ENCODE assay signal across 10 cellular contexts in the genomic region with DNA sequence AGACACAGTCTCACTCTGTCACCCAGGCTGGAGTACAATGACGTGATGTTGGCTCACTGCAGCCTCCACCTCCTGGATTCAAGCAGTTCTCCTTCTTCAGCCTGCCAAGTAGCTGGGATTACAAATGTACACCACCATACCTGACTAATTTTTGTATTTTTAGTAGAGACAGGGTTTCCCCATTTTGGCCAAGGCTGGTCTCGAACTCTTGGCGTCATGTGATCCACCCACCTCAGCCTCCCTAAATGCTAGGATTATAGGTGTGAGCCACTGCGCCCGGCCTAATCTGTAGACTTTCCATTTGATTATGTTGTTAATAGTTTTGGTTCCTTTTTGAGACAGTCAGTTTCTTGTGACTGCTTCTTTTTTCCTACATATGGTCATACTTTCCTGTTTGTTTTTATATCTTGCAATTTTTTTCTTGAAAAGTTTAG. TPM values are rescaled to one million over a fixed set of nuclear protein-coding genes. Genes with fewer than 3 reads are reported as not detected.
A peak's percentile ranks its signal among the peaks of the same experiment; 100 is the strongest.
DNase-seq lines count a peak whose midpoint lies in the region; ATAC-seq lines count a peak whose summit lies in the region.
"Had no signal": no experiment of that assay in that cellular context is flagged by ENCODE, and none has a peak within 500 bp of the region (broad histone marks: within the 10 kb centered on the region; RNA-seq: fewer than 3 reads in every experiment).

No MANE protein-coding gene starts in this region.

- no peak overlapping the region for H3K27ac ChIP-seq in CD4-positive, alpha-beta memory T cell (ENCODE audit: low read depth, low read length)
- H3K27ac ChIP-seq: 22Rv1 had no signal

- no peaks in the 10 kb centered on the region for H3K27me3 Mint-ChIP-seq in activated naive CD4-positive, alpha-beta T cell treated with anti-CD3 and anti-CD28 coated beads, Interleukin-2, amount 50 U/mL, for 24 hours
- no peaks in the 10 kb centered on the region for H3K27me3 Mint-ChIP-seq in stimulated activated memory B cell treated with anti-CD40 and anti-IgM and Interleukin-4, amounts not matched to agents 10 μg/mL and 1 μg/mL and 100 μg/mL, for 72 hours
- no peaks in the 10 kb centered on the region for H3K27me3 Mint-ChIP-seq in CD4-positive, alpha-beta memory T cell

- POLR2A ChIA-PET in CD4-positive, alpha-beta memory T cell (lab: Charles Lee; ENCODE audit: partially characterized antibody): interaction anchor here (1.1 kb wide), 1 partner anchor 31 kb away, joined by 3 read pairs; a partner anchor contains a TSS

- no peaks in the 10 kb centered on the region for H3K9me3 ChIP-seq in CD4-positive, alpha-beta memory T cell (ENCODE audit: control insufficient read depth in 1 of 2, low read length in 2 of 2)

- peaks cover 31% of the 10 kb centered on the region for H3K4me1 Mint-ChIP-seq in activated naive CD4-positive, alpha-beta T cell treated with anti-CD3 and anti-CD28 coated beads, Interleukin-2, amount 50 U/mL, for 24 hours
- H3K4me1 Mint-ChIP-seq in stimulated activated memory B cell treated with anti-CD40 and anti-IgM and Interleukin-4, amounts not matched to agents 10 μg/mL and 1 μg/mL and 100 μg/mL, for 72 hours: peaks cover 32% of the 10 kb centered on the region
- H3K4me1 Mint-ChIP-seq in CD4-positive, alpha-beta memory T cell: peaks cover 20 to 29% (median 24%) of the 10 kb centered on the region in 4 donors

- no peaks in the 10 kb centered on the region for H3K9me3 Mint-ChIP-seq in activated naive CD4-positive, alpha-beta T cell treated with anti-CD3 and anti-CD28 coated beads, Interleukin-2, amount 50 U/mL, for 24 hours
- no peaks in the 10 kb centered on the region for H3K9me3 Mint-ChIP-seq in stimulated activated memory B cell treated with anti-CD40 and anti-IgM and Interleukin-4, amounts not matched to agents 10 μg/mL and 1 μg/mL and 100 μg/mL, for 72 hours
- H3K9me3 Mint-ChIP-seq in CD4-positive, alpha-beta memory T cell: no peaks in the 10 kb centered on the region

- peak overlapping the region; percentile 72 for H3K4me3 Mint-ChIP-seq in activated naive CD4-positive, alpha-beta T cell treated with anti-CD3 and anti-CD28 coated beads, Interleukin-2, amount 50 U/mL, for 24 hours
- peak overlapping the region; percentile 61 for H3K4me3 Mint-ChIP-seq in stimulated activated memory B cell treated with anti-CD40 and anti-IgM and Interleukin-4, amounts not matched to agents 10 μg/mL and 1 μg/mL and 100 μg/mL, for 72 hours
- peak overlapping the region in 3 of 8 donors; percentile 10 to 73 (median 36) for H3K4me3 Mint-ChIP-seq in CD4-positive, alpha-beta memory T cell

- ATAC-seq in HG03175 (IDR thresholded peaks at IDR 0.05; ENCODE audit: unreplicated experiment): peak; percentile 68
- ATAC-seq in stimulated activated memory B cell treated with anti-CD40 and anti-IgM and Interleukin-4, amounts not matched to agents 10 μg/mL and 1 μg/mL and 100 μg/mL, for 72 hours: peak; percentile 91

- no peaks in the 10 kb centered on the region for H3K27me3 ChIP-seq in CD4-positive, alpha-beta memory T cell (ENCODE audit: insufficient read depth, low read length)

- intact Hi-C loops in CD4-positive, alpha-beta memory T cell (cut with micrococcal nuclease): loop anchor here (10.0 kb wide), 1 partner anchor 1226 kb away; no protein-coding TSS in a partner anchor

- peaks cover 10% of the 10 kb centered on the region for H3K36me3 Mint-ChIP-seq in activated naive CD4-positive, alpha-beta T cell treated with anti-CD3 and anti-CD28 coated beads, Interleukin-2, amount 50 U/mL, for 24 hours
- H3K36me3 Mint-ChIP-seq in stimulated activated memory B cell treated with anti-CD40 and anti-IgM and Interleukin-4, amounts not matched to agents 10 μg/mL and 1 μg/mL and 100 μg/mL, for 72 hours: peaks cover 38% of the 10 kb centered on the region
- peaks cover 13 to 61% of the 10 kb centered on the region in 2 donors for H3K36me3 Mint-ChIP-seq in CD4-positive, alpha-beta memory T cell

- peaks cover 7% of the 10 kb centered on the region for H3K36me3 ChIP-seq in CD4-positive, alpha-beta memory T cell (ENCODE audit: insufficient read depth, low read length)

- H3K27ac Mint-ChIP-seq in activated naive CD4-positive, alpha-beta T cell treated with anti-CD3 and anti-CD28 coated beads, Interleukin-2, amount 50 U/mL, for 24 hours: peak overlapping the region; percentile 88
- peak overlapping the region; percentile 95 for H3K27ac Mint-ChIP-seq in stimulated activated memory B cell treated with anti-CD40 and anti-IgM and Interleukin-4, amounts not matched to agents 10 μg/mL and 1 μg/mL and 100 μg/mL, for 72 hours
- peak overlapping the region in 3 of 7 donors; percentile 26 to 66 (median 52) for H3K27ac Mint-ChIP-seq in CD4-positive, alpha-beta memory T cell

- CTCF ChIA-PET in CD4-positive, alpha-beta memory T cell (lab: Charles Lee; ENCODE audit: partially characterized antibody): no interaction called here

- no peak overlapping the region for H3K4me3 ChIP-seq in CD4-positive, alpha-beta memory T cell (ENCODE audit: low read length in 2 of 2)

- peaks cover 25% of the 10 kb centered on the region for H3K4me1 ChIP-seq in CD4-positive, alpha-beta memory T cell (ENCODE audit: insufficient read depth, low read length)

- peak; percentile 38 to 57 for DNase-seq in activated CD4-positive, alpha-beta T cell treated with anti-CD3 and anti-CD28 coated beads for 24 hours (ENCODE audit: low read depth in 2 of 2)
- DNase-seq in activated CD4-positive, alpha-beta T cell treated with anti-CD3 and anti-CD28 coated beads for 1 hour: no peak
- DNase-seq in CD4-positive, alpha-beta memory T cell: no peak
- DNase-seq in NK-92 treated with Interleukin-12 subunit alpha and Interleukin-12 subunit beta, amount 100 ng/mL, for 24 hours (lab: John Stamatoyannopoulos, UW): no peak
- DNase-seq in NAMALWA (ENCODE audit: low spot score): no peak
- DNase-seq: left cardiac atrium had no signal

RNA-seq across cellular contexts. Expression of a gene that starts 31.0 kb away (rescaled TPM):
- 10 to 100 TPM; 73.3 to 82.2 TPM for total RNA-seq in CD4-positive, alpha-beta memory T cell
- polyA plus RNA-seq in CD4-positive, alpha-beta memory T cell: 10 to 100 TPM; 28.8 to 37.4 TPM

RNA-seq across cellular contexts. Expression of a gene that starts 31.3 kb away (rescaled TPM):
- 10 to 100 TPM; 18.5 to 22.5 TPM for total RNA-seq in CD4-positive, alpha-beta memory T cell
- 10 to 100 TPM; 11.6 to 21.0 TPM for polyA plus RNA-seq in CD4-positive, alpha-beta memory T cell

Comparison
In these comparisons a context has a peak if more than half of its experiments do, and no peak if none do; other contexts are left out.
1. DNase-seq: peak in activated CD4-positive, alpha-beta T cell treated with anti-CD3 and anti-CD28 coated beads for 24 hours (2 of 2); none in activated CD4-positive, alpha-beta T cell treated with anti-CD3 and anti-CD28 coated beads for 1 hour (single experiment), CD4-positive, alpha-beta memory T cell (0 of 5), NK-92 treated with Interleukin-12 subunit alpha and Interleukin-12 subunit beta, amount 100 ng/mL, for 24 hours (single experiment) and NAMALWA (single experiment).